8 cellular contexts compared by ENCODE assay signal in genomic region chr16:29995911-29996772, GRCh38. TPM values are rescaled to one million over a fixed set of nuclear protein-coding genes. Genes with fewer than 3 reads are reported as not detected.
DNase-seq lines count a peak whose midpoint lies in the region; ATAC-seq, FAIRE-seq and TF ChIP-seq lines count a peak whose summit lies in the region.

TSS of gene INO80E (plus strand) at chr16:29996241. CDS start at chr16:29996311, 70 bp downstream.

- H3K27me3 ChIP-seq in ACC112 (ENCODE audit: insufficient read depth, low read length) (no peaks in the 10 kb centered on the region), breast epithelium (no peaks in the 10 kb centered on the region), small intestine (ENCODE audit: control insufficient read depth in 2 of 2, insufficient read depth in 2 of 2, low read length in 2 of 2) (no peaks in the 10 kb centered on the region)

- 0 to 1% (median 1%) methylated on average over 66 of the region's 66 CpGs for WGBS in small intestine, 3 donors

- DNase-seq in NCI-H2196 treated with DMSO at 0.1 percent for 48 hours (lab: John Stamatoyannopoulos, UW; ENCODE audit: unreplicated experiment) (peak; percentile 89), breast epithelium (ENCODE audit: low spot score in 2 of 2) (peak; percentile 98), small intestine (peak; percentile 97)

- H2AFZ ChIP-seq in ACC112 (ENCODE audit: low read length, unreplicated experiment): peak within 1 kb of the TSS; percentile 88

- H3K79me2 ChIP-seq in ACC112 (ENCODE audit: control insufficient read depth, insufficient read depth, low read length, unreplicated experiment): peaks cover 5% of the 10 kb centered on the region

- H3K36me3 ChIP-seq in ACC112 (ENCODE audit: insufficient read depth, low read length): peaks cover 9% of the 10 kb centered on the region; the same call in 1 of the 2 replicates
- no peaks in the 10 kb centered on the region for H3K36me3 ChIP-seq in breast epithelium
- H3K36me3 ChIP-seq in small intestine (ENCODE audit: control insufficient read depth in 2 of 2, insufficient read depth in 2 of 2, low read length in 2 of 2): peaks cover 0 to 7% of the 10 kb centered on the region in 2 donors

- H3K4me3 ChIP-seq in ACC112 (ENCODE audit: low read depth, low read length) (peak within 1 kb of the TSS; percentile 92), breast epithelium (peak within 1 kb of the TSS; percentile 70 to 85 (median 84)), iPS-18c (ENCODE audit: insufficient read depth, low read depth, low read length) (peak within 1 kb of the TSS; percentile 99), small intestine (ENCODE audit: low read depth in 1 of 2, low read length in 2 of 2) (peak within 1 kb of the TSS; percentile 64 to 83)

- TF ChIP-seq CTCF in VCaP (conservative IDR thresholded peaks at IDR 0.05) (no peak), breast epithelium (IDR thresholded peaks at IDR 0.05) (peak in 1 of 3 donors; percentile 9)

- H3K9me3 ChIP-seq in breast epithelium (no peaks in the 10 kb centered on the region), iPS-18c (ENCODE audit: control insufficient read depth, insufficient read depth, low read length) (no peaks in the 10 kb centered on the region), small intestine (ENCODE audit: control insufficient read depth, low read depth) (no peaks in the 10 kb centered on the region)

- no peak for FAIRE-seq in small intestine (lab: Jason Lieb, UNC)

- intact Hi-C loops in breast epithelium (cut with DNase I; ENCODE audit: low total_unique reads): no loop called here

- no peak for TF ChIP-seq POLR2A in breast epithelium (IDR thresholded peaks at IDR 0.05)

- H3K27ac ChIP-seq in ACC112 (ENCODE audit: low read depth, low read length) (peak within 1 kb of the TSS; percentile 81), VCaP (peak within 1 kb of the TSS; percentile 90), breast epithelium (peak within 1 kb of the TSS; percentile 96), small intestine (ENCODE audit: low read depth in 1 of 2, low read length in 1 of 2) (peak within 1 kb of the TSS; percentile 93 to 96)

- H3K4me1 ChIP-seq in ACC112 (ENCODE audit: control insufficient read depth, insufficient read depth, low read length, unreplicated experiment) (peaks cover 18% of the 10 kb centered on the region), breast epithelium (peaks cover 4 to 10% of the 10 kb centered on the region in 2 donors), small intestine (ENCODE audit: control insufficient read depth in 2 of 2, insufficient read depth in 1 of 2, low read depth in 1 of 2, low read length in 1 of 2) (peaks cover 2 to 7% of the 10 kb centered on the region in 2 donors)

- peak; percentile 92 for ATAC-seq in GM18867 (IDR thresholded peaks at IDR 0.05; ENCODE audit: unreplicated experiment)
- ATAC-seq in HG03103 (IDR thresholded peaks at IDR 0.05; ENCODE audit: low read depth, unreplicated experiment): peak; percentile 90

RNA-seq across cellular contexts. Expression of gene INO80E, which starts in this region (rescaled TPM):
- total RNA-seq in breast epithelium: 10 to 100 TPM; 31.8 to 39.7 (median 38.6) TPM
- polyA plus RNA-seq in small intestine: 10 to 100 TPM; 49.2 to 80.4 (median 55.1) TPM

Comparison
In these comparisons a context has a peak if more than half of its experiments do, and no peak if none do; other contexts are left out.
1. Peak in every context shown above with its lines: DNase-seq, ATAC-seq, H3K4me3 ChIP-seq and H3K27ac ChIP-seq.